Comparison of ENCODE assay signal across 11 cellular contexts in the genomic region with DNA sequence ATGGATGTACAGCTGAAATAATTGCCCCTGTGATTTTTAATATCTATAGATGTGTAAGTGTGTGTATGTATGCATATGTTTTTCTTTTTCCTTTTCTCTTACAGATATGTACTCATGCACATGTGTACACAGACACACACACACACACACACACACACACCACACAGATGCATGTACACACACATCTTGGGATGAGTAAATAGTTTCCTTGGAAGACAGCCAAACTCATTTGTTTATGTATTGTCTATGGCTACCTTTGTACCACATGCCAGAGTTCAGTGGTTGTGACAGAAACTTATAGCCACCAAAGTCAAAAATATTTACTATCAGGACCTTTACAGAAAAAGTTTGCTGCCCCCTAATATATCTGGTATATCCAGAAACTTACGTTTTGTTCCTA.
DNase-seq lines count a peak whose midpoint lies in the region; ATAC-seq and TF ChIP-seq lines count a peak whose summit lies in the region.
"Had no signal": no experiment of that assay in that cellular context is flagged by ENCODE, and none has a peak within 500 bp of the region (broad histone marks: within the 10 kb centered on the region; RNA-seq: fewer than 3 reads in every experiment).

No MANE protein-coding gene starts in this region.

- H3K9me3 ChIP-seq in HEK293 (ENCODE audit: control insufficient read depth, insufficient read depth, low read depth, low read length), result no peaks in the 10 kb centered on the region
- H3K9me3 ChIP-seq: gastrocnemius medialis had no signal

- no peak for TF ChIP-seq CTCF in HEK293 (tag by site-specific recombination; IDR thresholded peaks at IDR 0.05)

- H3K4me3 ChIP-seq in HEK293 (ENCODE audit: low read depth, low read length), result no peak overlapping the region
- H3K4me3 ChIP-seq: gastrocnemius medialis had no signal

- H3K36me3 ChIP-seq in HEK293 (ENCODE audit: control insufficient read depth in 2 of 2, insufficient read depth in 1 of 2, low read length in 2 of 2), result no peaks in the 10 kb centered on the region
- H3K36me3 ChIP-seq: gastrocnemius medialis had no signal

- CTCF ChIA-PET in HEK293 (lab: Yijun Ruan, JAX), result no interaction called here

- POLR2A ChIA-PET in HEK293 (lab: Yijun Ruan, JAX), result no interaction called here

- no peak overlapping the region for H3K27ac ChIP-seq in HEK293 (ENCODE audit: extremely low read depth, low read depth, low read length)
- H3K27ac ChIP-seq: gastrocnemius medialis had no signal

- no peak for ATAC-seq in GM18907 (IDR thresholded peaks at IDR 0.05; ENCODE audit: unreplicated experiment)
- ATAC-seq in HG03354 (IDR thresholded peaks at IDR 0.05; ENCODE audit: poor library complexity, severe bottlenecking, unreplicated experiment), result no peak
- ATAC-seq: activated naive CD4-positive, alpha-beta T cell treated with anti-CD3 and anti-CD28 coated beads, Interleukin-2, amount 50 U/mL, for 72 hours; gastrocnemius medialis had no signal

- peak; percentile 79 for DNase-seq in DMS153 (lab: John Stamatoyannopoulos, UW)
- DNase-seq in NCI-H510A treated with DMSO at 0.1 percent for 48 hours (lab: John Stamatoyannopoulos, UW), result peak; percentile 5
- DNase-seq in fibroblast of gingiva (ENCODE audit: low read depth), result peak; percentile 35
- no peak for DNase-seq in cortex of kidney (lab: John Stamatoyannopoulos, UW)
- DNase-seq in activated effector memory CD4-positive, alpha-beta T cell treated with Interleukin-2 at 50 U/mL for 16 hours, result no peak
- DNase-seq: activated CD8-positive, alpha-beta memory T cell treated with anti-CD3 and anti-CD28 coated beads for 24 hours; gastrocnemius medialis had no signal

- H3K4me1 ChIP-seq in HEK293 (ENCODE audit: control insufficient read depth, insufficient read depth, low read length), result no peaks in the 10 kb centered on the region; the same call in 1 of the 2 replicates

TF ChIP-seq in HEK293, 187 proteins besides CTCF, POLR2A, EP300 and RAD21:
- TF ChIP-seq, protein P1, sequence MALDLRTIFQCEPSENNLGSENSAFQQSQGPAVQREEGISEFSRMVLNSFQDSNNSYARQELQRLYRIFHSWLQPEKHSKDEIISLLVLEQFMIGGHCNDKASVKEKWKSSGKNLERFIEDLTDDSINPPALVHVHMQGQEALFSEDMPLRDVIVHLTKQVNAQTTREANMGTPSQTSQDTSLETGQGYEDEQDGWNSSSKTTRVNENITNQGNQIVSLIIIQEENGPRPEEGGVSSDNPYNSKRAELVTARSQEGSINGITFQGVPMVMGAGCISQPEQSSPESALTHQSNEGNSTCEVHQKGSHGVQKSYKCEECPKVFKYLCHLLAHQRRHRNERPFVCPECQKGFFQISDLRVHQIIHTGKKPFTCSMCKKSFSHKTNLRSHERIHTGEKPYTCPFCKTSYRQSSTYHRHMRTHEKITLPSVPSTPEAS (tag by site-specific recombination; IDR thresholded peaks at IDR 0.05), result peak; percentile 53; the same call in 1 of the 2 replicates
- TF ChIP-seq OSR2 (tag by site-specific recombination; IDR thresholded peaks at IDR 0.05) (no peak), ZNF660 (tag by site-specific recombination; IDR thresholded peaks at IDR 0.05) (0 out of 2 replicates have a peak, but pooled peaks have one; percentile 26)

Comparison
In these comparisons a context has a peak if more than half of its experiments do, and no peak if none do; other contexts are left out.
1. DNase-seq: peak in DMS153 (single experiment), NCI-H510A treated with DMSO at 0.1 percent for 48 hours (single experiment) and fibroblast of gingiva (single experiment); none in cortex of kidney (single experiment) and activated effector memory CD4-positive, alpha-beta T cell treated with Interleukin-2 at 50 U/mL for 16 hours (single experiment).